1 cellular context compared by ENCODE assay signal in genomic region chr12:120703311-120703942, GRCh38.
TF ChIP-seq lines count a peak whose summit lies in the region.

No MANE protein-coding gene starts in this region.

TF ChIP-seq in H1, 55 proteins besides CTCF, POLR2A, EP300 and RAD21:
- TF ChIP-seq CHD7 (IDR thresholded peaks at IDR 0.05; ENCODE audit: insufficient replicate concordance, low read length) (no peak), EZH2 (IDR thresholded peaks at IDR 0.05; ENCODE audit: low read depth, low read length, severe bottlenecking) (no peak), MAX (IDR thresholded peaks at IDR 0.05) (no peak), KDM5A (IDR thresholded peaks at IDR 0.05; ENCODE audit: low read length) (no peak), HDAC2 (IDR thresholded peaks at IDR 0.05; ENCODE audit: borderline replicate concordance in 1 of 2, low read depth in 2 of 2, low read length in 2 of 2) (no peak), CHD2 (IDR thresholded peaks at IDR 0.05; ENCODE audit: low read length) (no peak), TBP (IDR thresholded peaks at IDR 0.05; ENCODE audit: low read depth, low read length) (no peak), NRF1 (IDR thresholded peaks at IDR 0.05; ENCODE audit: low read depth, low read length) (no peak), ATF3 (IDR thresholded peaks at IDR 0.05; ENCODE audit: insufficient read depth, low read depth, low read length) (no peak), SUZ12 (IDR thresholded peaks at IDR 0.05; ENCODE audit: low read length) (no peak), KDM4A (IDR thresholded peaks at IDR 0.05; ENCODE audit: low read depth, low read length, severe bottlenecking) (no peak), YY1 (IDR thresholded peaks at IDR 0.05; ENCODE audit: low read depth, low read length) (no peak)
